In genomic region chr1:211381481-211382181, GRCh38 we compare ENCODE assay signal across 8 cellular contexts. TPM values are rescaled to one million over a fixed set of nuclear protein-coding genes. Genes with fewer than 3 reads are reported as not detected.
DNase-seq lines count a peak whose midpoint lies in the region; ATAC-seq and TF ChIP-seq lines count a peak whose summit lies in the region.

No MANE protein-coding gene starts in this region.

- H3K9me3 Mint-ChIP-seq in neural crest cell: no peaks in the 10 kb centered on the region

- H3K27ac Mint-ChIP-seq in neural crest cell (ENCODE audit: unreplicated experiment): peak overlapping the region; percentile 21

- no peaks in the 10 kb centered on the region for H3K36me3 ChIP-seq in GM06990 (ENCODE audit: control insufficient read depth, insufficient read depth, low read length)
- no peaks in the 10 kb centered on the region for H3K36me3 ChIP-seq in mammary epithelial cell (ENCODE audit: insufficient read depth, low read length)

- 48% methylated on average over 5 of the region's 5 CpGs for WGBS in mammary epithelial cell (ENCODE audit: low coverage, missing lambda C conversion rate)

- intact Hi-C loops in mammary epithelial cell (cut with micrococcal nuclease): loop anchor here (1.0 kb wide), 1 partner anchor 54 kb away; no protein-coding TSS in a partner anchor

- H3K9me3 ChIP-seq in mammary epithelial cell (replicated peaks; ENCODE audit: insufficient read depth, low read length): no peaks in the 10 kb centered on the region

- DNase-seq in GM06990 (ENCODE audit: extremely low read depth, insufficient read length): peak; percentile 20
- no peak for DNase-seq in mammary epithelial cell
- DNase-seq in neural crest cell (ENCODE audit: low read depth, low spot score): no peak
- no peak for DNase-seq in occipital lobe (lab: John Stamatoyannopoulos, UW)
- no peak for DNase-seq in G401 (ENCODE audit: low spot score)
- no peak for DNase-seq in NCI-H82 (lab: John Stamatoyannopoulos, UW)
- no peak for DNase-seq in NCI-H510A treated with DMSO at 0.1 percent for 48 hours (lab: John Stamatoyannopoulos, UW)

- BruUV-seq in mammary epithelial cell (replicated peaks; lab: Mats Ljungman, UMichigan): no TSS peak

- no peaks in the 10 kb centered on the region for H3K27me3 Mint-ChIP-seq in neural crest cell (ENCODE audit: low read depth)

- no peaks in the 10 kb centered on the region for H3K36me3 Mint-ChIP-seq in neural crest cell (ENCODE audit: low read depth)

- H3K27ac ChIP-seq in mammary epithelial cell (ENCODE audit: insufficient read depth, low read depth, low read length): no peak overlapping the region

- H3K4me3 Mint-ChIP-seq in neural crest cell: peak overlapping the region; percentile 89

- peak; percentile 33 for ATAC-seq in HG03520 (IDR thresholded peaks at IDR 0.05; ENCODE audit: unreplicated experiment)

- H3K27me3 ChIP-seq in GM06990 (replicated peaks; ENCODE audit: control insufficient read depth, insufficient read depth, low read length) (no peaks in the 10 kb centered on the region), mammary epithelial cell (ENCODE audit: insufficient read depth, low read length) (no peaks in the 10 kb centered on the region)

- H4K20me1 ChIP-seq in mammary epithelial cell (ENCODE audit: insufficient read depth, low read length): no peaks in the 10 kb centered on the region

- H3K4me1 Mint-ChIP-seq in neural crest cell: peaks cover 26% of the 10 kb centered on the region

- H2AFZ ChIP-seq in mammary epithelial cell (ENCODE audit: low read depth, low read length): peak overlapping the region; percentile 98

- peak overlapping the region; percentile 82 for H3K4me2 ChIP-seq in mammary epithelial cell (ENCODE audit: insufficient read depth, low read depth, low read length)

- H3K4me3 ChIP-seq in GM06990 (replicated peaks; ENCODE audit: low read depth, low read length) (peak overlapping the region; percentile 75), mammary epithelial cell (replicated peaks in 1 of 3; ENCODE audit: insufficient read depth in 1 of 3, low read depth in 2 of 3, low read length in 3 of 3) (peak overlapping the region in 2 of 3 experiments; percentile 52 to 70)

- in situ Hi-C loops in mammary epithelial cell (cut with MboI; ENCODE audit: low sequenced_read_pairs in 2 of 2) (no loop called here), G401 (cut with HindIII; ENCODE audit: low sequenced_read_pairs) (no loop called here)

- dilution Hi-C loops in mammary epithelial cell (cut with HindIII; ENCODE audit: low sequenced_read_pairs): no loop called here

- peaks cover 9% of the 10 kb centered on the region for H3K4me1 ChIP-seq in mammary epithelial cell (ENCODE audit: insufficient read depth, low read length)

- peaks cover 9% of the 10 kb centered on the region for H3K79me2 ChIP-seq in mammary epithelial cell (ENCODE audit: insufficient read depth, low read length)

- no peak overlapping the region for H3K9ac ChIP-seq in mammary epithelial cell (ENCODE audit: insufficient read depth, low read length)

- CTCF ChIA-PET in mammary epithelial cell (lab: Charles Lee; ENCODE audit: low non-redundant PET): interaction anchor here (0.5 kb wide), 1 partner anchor 1019 kb away, joined by 6 read pairs; no protein-coding TSS in a partner anchor

- no peak for TF ChIP-seq CTCF in GM06990 (IDR thresholded peaks at IDR 0.05; ENCODE audit: insufficient read depth, low read length, poor library complexity, severe bottlenecking)
- TF ChIP-seq CTCF in mammary epithelial cell (conservative IDR thresholded peaks at IDR 0.05 in 1 of 2, IDR thresholded peaks at IDR 0.05 in 1 of 2; ENCODE audit: extremely low read depth in 1 of 2, insufficient read depth in 1 of 2, low read depth in 1 of 2, low read length in 2 of 2): no peak
- no peak for TF ChIP-seq CTCF in neural crest cell (conservative IDR thresholded peaks at IDR 0.05)

RNA-seq across cellular contexts. Expression of gene TRAF5, which starts 55.0 kb away (rescaled TPM):
- total RNA-seq in mammary epithelial cell: 1 to 10 TPM; 2.2 to 9.0 TPM
- polyA plus RNA-seq in mammary epithelial cell: 1.7 TPM
- polyA minus RNA-seq in mammary epithelial cell: 2.5 TPM
- total RNA-seq in neural crest cell: 12.1 and 12.6 TPM in 2 replicates
- 13.9 TPM for total RNA-seq in occipital lobe
- total RNA-seq in G401 (2014; rRNA removed; shearing (Covaris generic)): 0.17 TPM in 1 of 2 replicates, not detected in the other
